In genomic region chr3:95629802-95630201, GRCh38 we compare ENCODE assay signal across 20 cellular contexts.
A peak's percentile ranks its signal among the peaks of the same experiment; 100 is the strongest.
DNase-seq lines count a peak whose midpoint lies in the region; ATAC-seq, FAIRE-seq and TF ChIP-seq lines count a peak whose summit lies in the region.
"Had no signal": no experiment of that assay in that cellular context is flagged by ENCODE, and none has a peak within 500 bp of the region (broad histone marks: within the 10 kb centered on the region; RNA-seq: fewer than 3 reads in every experiment).

No MANE protein-coding gene starts in this region.

- H4K20me1 ChIP-seq in H1 (replicated peaks in 1 of 2; ENCODE audit: control insufficient read depth in 1 of 2, insufficient read depth in 2 of 2, low read length in 2 of 2) = no peaks in the 10 kb centered on the region
- H4K20me1 ChIP-seq: BLaER1 had no signal

- no peaks in the 10 kb centered on the region for H3K36me3 Mint-ChIP-seq in immature natural killer cell
- H3K36me3 Mint-ChIP-seq: CD14-positive monocyte; CD4-positive, alpha-beta memory T cell had no signal

- H2BK5ac ChIP-seq in H1 (ENCODE audit: low read depth, low read length) = no peak overlapping the region

- no peaks in the 10 kb centered on the region for H3K4me1 Mint-ChIP-seq in immature natural killer cell
- H3K4me1 Mint-ChIP-seq: CD14-positive monocyte; CD4-positive, alpha-beta memory T cell had no signal

- H2BK15ac ChIP-seq in H1 (ENCODE audit: low read length) = no peak overlapping the region

- H3K9ac ChIP-seq in H1 (replicated peaks in 1 of 4; ENCODE audit: extremely low read depth in 1 of 4, low read depth in 3 of 4, low read length in 3 of 4) = no peak overlapping the region
- H3K9ac ChIP-seq: BLaER1 had no signal

- DNase-seq in H7 (peak; percentile 13), H1 (ENCODE audit: low read depth in 1 of 2, low spot score in 2 of 2) (no peak), iPS-NIHi7 (ENCODE audit: extremely low spot score) (peak; percentile 16), kidney glomerular epithelial cell (lab: John Stamatoyannopoulos, UW) (no peak), immature natural killer cell (no peak)
- DNase-seq in stimulated activated CD4-positive, alpha-beta T cell treated with anti-CD3 and anti-CD28 coated beads, Interleukin-12 subunit alpha, Interleukin-12 subunit beta, amount 100 ng/mL, for 4 hours = no peak
- DNase-seq: 8988T; CD4-positive, alpha-beta memory T cell; DMS153; DMS79; GDM1; HFFc6; IMR-90 had no signal

- CTCF ChIA-PET in H1 (lab: Charles Lee; ENCODE audit: partially characterized antibody) = no interaction called here

- H3K4me2 ChIP-seq in H1 (ENCODE audit: insufficient read depth in 1 of 2, low read depth in 2 of 2, low read length in 2 of 2) = no peak overlapping the region
- H3K4me2 ChIP-seq: BLaER1 had no signal

- no peak overlapping the region for H3K4me3 ChIP-seq in H7 (ENCODE audit: insufficient read depth, low read depth, low read length)
- H3K4me3 ChIP-seq in H1 (ENCODE audit: extremely low read depth in 1 of 4, insufficient read depth in 2 of 4, low read depth in 3 of 4, low read length in 4 of 4) = no peak overlapping the region
- H3K4me3 ChIP-seq: BLaER1 had no signal

- H3K27me3 ChIP-seq in H7 (ENCODE audit: control insufficient read depth, insufficient read depth, low read length) (no peaks in the 10 kb centered on the region), H1 (replicated peaks in 1 of 4; ENCODE audit: control insufficient read depth in 3 of 4, extremely low read depth in 1 of 4, insufficient read depth in 3 of 4, low read length in 3 of 4) (no peaks in the 10 kb centered on the region)
- H3K27me3 ChIP-seq: BLaER1 had no signal

- no peaks in the 10 kb centered on the region for H3K79me2 ChIP-seq in H1 (ENCODE audit: control insufficient read depth in 1 of 2, insufficient read depth in 2 of 2, low read length in 2 of 2)

- no peak overlapping the region for H3K4me3 Mint-ChIP-seq in immature natural killer cell
- H3K4me3 Mint-ChIP-seq: CD14-positive monocyte; CD4-positive, alpha-beta memory T cell; HFFc6 had no signal

- no peak overlapping the region for H2AK5ac ChIP-seq in H1 (ENCODE audit: low read depth, low read length)

- H3K27me3 Mint-ChIP-seq in immature natural killer cell (ENCODE audit: low read depth in 3 of 3) = no peaks in the 10 kb centered on the region
- H3K27me3 Mint-ChIP-seq: CD4-positive, alpha-beta memory T cell had no signal

- H3K9me3 Mint-ChIP-seq in immature natural killer cell = peaks cover 7 to 26% (median 13%) of the 10 kb centered on the region in 6 donors

- no peak overlapping the region for H2AFZ ChIP-seq in H1 (ENCODE audit: low read length)

- H3K23ac ChIP-seq in H1 (ENCODE audit: insufficient read length) = no peak overlapping the region

- H4K91ac ChIP-seq in H1 (replicated peaks; ENCODE audit: insufficient read length, low read length) = no peak overlapping the region

- H2BK120ac ChIP-seq in H1 (replicated peaks; ENCODE audit: low read depth, low read length) = no peak overlapping the region

- no peak for TF ChIP-seq CTCF in H1 (IDR thresholded peaks at IDR 0.05; ENCODE audit: control extremely low read depth in 1 of 3, insufficient read depth in 1 of 3, low read depth in 1 of 3, low read length in 3 of 3)

- ATAC-seq in GM18498 (IDR thresholded peaks at IDR 0.05; ENCODE audit: unreplicated experiment) = no peak
- ATAC-seq: HCT116 had no signal

- H3K56ac ChIP-seq in H1 (replicated peaks; ENCODE audit: insufficient read length, low read depth, low read length) = no peak overlapping the region

- no peak overlapping the region for H3K18ac ChIP-seq in H1 (ENCODE audit: extremely low read depth, low read length)

- TF ChIP-seq EP300 in H1 (IDR thresholded peaks at IDR 0.05; ENCODE audit: borderline replicate concordance in 1 of 2, low read depth in 2 of 2, low read length in 2 of 2) = no peak

- no peaks in the 10 kb centered on the region for H3K79me1 ChIP-seq in H1 (ENCODE audit: low read depth, low read length)

- no peak for TF ChIP-seq POLR2A in H1 (IDR thresholded peaks at IDR 0.05; ENCODE audit: control extremely low read depth in 1 of 2, low read depth in 2 of 2, low read length in 2 of 2)

- POLR2A ChIA-PET in H1 (lab: Charles Lee; ENCODE audit: partially characterized antibody) = interaction anchor here (0.6 kb wide), 1 partner anchor 71 kb away, joined by 3 read pairs; no protein-coding TSS in a partner anchor

- no peak overlapping the region for H3K27ac ChIP-seq in H1 (ENCODE audit: low read depth, low read length)
- H3K27ac ChIP-seq: BLaER1 had no signal

- peak; percentile 48 for FAIRE-seq in H1 (lab: Jason Lieb, UNC)
- FAIRE-seq: GM12892, H54, HTR-8/SVneo had no signal

- H3K9me3 ChIP-seq in H1 (ENCODE audit: insufficient read depth in 2 of 2, low read depth in 1 of 2, low read length in 1 of 2) = no peaks in the 10 kb centered on the region
- H3K9me3 ChIP-seq: BLaER1 had no signal

- H4K8ac ChIP-seq in H1 (ENCODE audit: extremely low read depth, insufficient read depth, low read length) = no peak overlapping the region

- TF ChIP-seq RAD21 in H1 (IDR thresholded peaks at IDR 0.05 in 1 of 2, conservative IDR thresholded peaks at IDR 0.05 in 1 of 2; ENCODE audit: low read depth in 2 of 2, low read length in 2 of 2) = no peak

- no peaks in the 10 kb centered on the region for H3K23me2 ChIP-seq in H1 (ENCODE audit: low read depth, low read length)

- H2BK12ac ChIP-seq in H1 (ENCODE audit: low read depth, low read length) = no peak overlapping the region

- no peak overlapping the region for H3K4ac ChIP-seq in H1 (replicated peaks; ENCODE audit: insufficient read length, low read depth, low read length)

- WGBS in H1 (ENCODE audit: extremely low coverage in 1 of 2, insufficient coverage in 1 of 2, insufficient read length in 1 of 2, insufficient replicate concordance in 2 of 2, low coverage in 1 of 2, low lambda C conversion rate in 2 of 2, missing lambda C conversion rate in 1 of 2), 2 experiments = 79% methylated on average over 1 of the region's 1 CpG; no CpG with 5 or more reads in 1 of the 2 experiments

- H3K4me1 ChIP-seq in H1 (replicated peaks in 1 of 4; ENCODE audit: control insufficient read depth in 3 of 4, insufficient read depth in 4 of 4, low read length in 3 of 4) = no peaks in the 10 kb centered on the region; a peak in 1 of 7 replicates
- H3K4me1 ChIP-seq: BLaER1 had no signal

- H3K14ac ChIP-seq in H1 (ENCODE audit: insufficient read length) = no peak overlapping the region

- no peaks in the 10 kb centered on the region for H3K36me3 ChIP-seq in H7 (replicated peaks; ENCODE audit: control insufficient read depth, insufficient read depth, low read length)
- H3K36me3 ChIP-seq in H1 (ENCODE audit: control insufficient read depth in 2 of 4, insufficient read depth in 4 of 4, low read length in 3 of 4) = no peaks in the 10 kb centered on the region
- H3K36me3 ChIP-seq: BLaER1 had no signal

- H3K27ac Mint-ChIP-seq in immature natural killer cell = no peak overlapping the region
- H3K27ac Mint-ChIP-seq: CD14-positive monocyte; CD4-positive, alpha-beta memory T cell; HFFc6 had no signal

- no peak overlapping the region for H4K5ac ChIP-seq in H1 (ENCODE audit: insufficient read length, low read depth, low read length)

- H2BK20ac ChIP-seq in H1 (ENCODE audit: low read length) = no peak overlapping the region

Comparison
In these comparisons a context has a peak if more than half of its experiments do, and no peak if none do; other contexts are left out.
1. DNase-seq: peak in H7 (single experiment) and iPS-NIHi7 (single experiment); none in H1 (0 of 2), kidney glomerular epithelial cell (single experiment), immature natural killer cell (0 of 3) and stimulated activated CD4-positive, alpha-beta T cell treated with anti-CD3 and anti-CD28 coated beads, Interleukin-12 subunit alpha, Interleukin-12 subunit beta, amount 100 ng/mL, for 4 hours (single experiment).